ENCODE assay signal across 7 cellular contexts in genomic region chr18:74963820-74964446, GRCh38.
DNase-seq lines count a peak whose midpoint lies in the region; ATAC-seq and TF ChIP-seq lines count a peak whose summit lies in the region.

No MANE protein-coding gene starts in this region.

- H3K27me3 Mint-ChIP-seq in type B pancreatic cell, result no peaks in the 10 kb centered on the region

- H3K27ac Mint-ChIP-seq in type B pancreatic cell, result no peak overlapping the region

- intact Hi-C loops in right cardiac atrium (cut with DNase I), result loop anchor here in 2 of 4 donors (10.0 kb wide), 2 partner anchors 299 to 309 kb away; no protein-coding TSS in a partner anchor

- H3K36me3 ChIP-seq in H7 (replicated peaks; ENCODE audit: control insufficient read depth, insufficient read depth, low read length) (no peaks in the 10 kb centered on the region), MM.1S (replicated peaks; ENCODE audit: insufficient read depth, low read length) (no peaks in the 10 kb centered on the region)

- H3K4me1 ChIP-seq in MM.1S (ENCODE audit: low read length) (no peaks in the 10 kb centered on the region), right cardiac atrium (ENCODE audit: control insufficient read depth, insufficient read depth, low read length) (no peaks in the 10 kb centered on the region)

- H3K4me2 ChIP-seq in MM.1S (ENCODE audit: low read depth, low read length), result no peak overlapping the region

- H3K79me2 ChIP-seq in MM.1S (ENCODE audit: low read length), result no peaks in the 10 kb centered on the region

- no peaks in the 10 kb centered on the region for H3F3A ChIP-seq in MM.1S (ENCODE audit: insufficient read depth, low read length)

- H3K27ac ChIP-seq in MM.1S (ENCODE audit: low read length) (no peak overlapping the region), right cardiac atrium (ENCODE audit: low read length) (no peak overlapping the region)

- H4K20me1 ChIP-seq in MM.1S (ENCODE audit: insufficient read depth, low read length), result no peaks in the 10 kb centered on the region

- DNase-seq in H7 (peak; percentile 36), MM.1S (peak; percentile 61), SK-N-DZ (ENCODE audit: low spot score) (peak; percentile 57), right cardiac atrium (peak in 1 of 3 donors; percentile 42), type B pancreatic cell (ENCODE audit: extremely low spot score, unreplicated experiment) (no peak), occipital lobe (lab: John Stamatoyannopoulos, UW) (no peak)

- no peak overlapping the region for H3K4me3 Mint-ChIP-seq in type B pancreatic cell

- no peaks in the 10 kb centered on the region for H3K9me3 Mint-ChIP-seq in type B pancreatic cell

- H3K27me3 ChIP-seq in H7 (ENCODE audit: control insufficient read depth, insufficient read depth, low read length) (no peaks in the 10 kb centered on the region), MM.1S (replicated peaks; ENCODE audit: insufficient read depth, low read length) (no peaks in the 10 kb centered on the region), right cardiac atrium (ENCODE audit: control insufficient read depth, insufficient read depth) (no peaks in the 10 kb centered on the region)

- TF ChIP-seq CTCF in GM12874 (IDR thresholded peaks at IDR 0.05; ENCODE audit: insufficient read depth, low read depth, low read length), result peak; percentile 42; the same call in 1 of the 2 replicates
- TF ChIP-seq CTCF in MM.1S (IDR thresholded peaks at IDR 0.05; ENCODE audit: low read length), result peak; percentile 50
- TF ChIP-seq CTCF in type B pancreatic cell (conservative IDR thresholded peaks at IDR 0.05), result peak; percentile 59

- no peak overlapping the region for H3K9ac ChIP-seq in MM.1S (ENCODE audit: low read length)

- no peaks in the 10 kb centered on the region for H3K9me2 ChIP-seq in MM.1S (replicated peaks; ENCODE audit: insufficient read depth, low read length)

- H3K4me3 ChIP-seq in H7 (ENCODE audit: insufficient read depth, low read depth, low read length), result no peak overlapping the region
- no peak overlapping the region for H3K4me3 ChIP-seq in MM.1S (ENCODE audit: low read length)
- H3K4me3 ChIP-seq in right cardiac atrium (ENCODE audit: low read length), result no peak overlapping the region

- WGBS in right cardiac atrium, result 39% methylated on average over 7 of the region's 7 CpGs

- H3K36me3 Mint-ChIP-seq in type B pancreatic cell, result peaks cover 14% of the 10 kb centered on the region

- no peaks in the 10 kb centered on the region for H3K4me1 Mint-ChIP-seq in type B pancreatic cell (ENCODE audit: unreplicated experiment)

- peak; percentile 79 to 82 for ATAC-seq in right cardiac atrium

- no peak overlapping the region for H2AFZ ChIP-seq in MM.1S (ENCODE audit: low read length)

- no peaks in the 10 kb centered on the region for H3K9me3 ChIP-seq in MM.1S (replicated peaks; ENCODE audit: insufficient read depth, low read length)
- H3K9me3 ChIP-seq in right cardiac atrium (ENCODE audit: control insufficient read depth, low read length), result no peaks in the 10 kb centered on the region

Comparison
In these comparisons a context has a peak if more than half of its experiments do, and no peak if none do; other contexts are left out.
1. DNase-seq: peak in H7 (single experiment), MM.1S (single experiment) and SK-N-DZ (single experiment); none in type B pancreatic cell (single experiment) and occipital lobe (single experiment).
2. Peak in every context shown above with its lines, with median percentiles within 50 percentile points of each other: CTCF ChIP-seq.